8 cellular contexts compared by ENCODE assay signal in the genomic region with DNA sequence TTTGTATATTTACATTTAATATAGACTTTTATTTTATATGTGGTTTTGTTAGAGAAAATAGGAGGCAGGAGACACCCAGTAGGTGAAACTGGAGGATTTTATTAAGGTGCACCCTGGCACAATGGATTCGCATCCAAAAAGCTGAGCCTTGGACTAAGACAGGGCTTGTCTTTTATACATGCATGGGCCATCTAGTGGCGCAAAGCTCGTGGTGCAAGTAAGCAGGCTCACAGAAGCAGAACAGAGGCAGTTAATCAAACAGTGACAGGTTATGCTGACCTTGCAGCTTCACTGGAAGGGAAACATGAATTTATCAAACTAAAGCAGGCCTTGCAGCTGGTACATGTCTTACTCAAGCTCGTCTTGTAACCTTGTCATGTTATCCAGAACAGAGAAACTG. TPM values are rescaled to one million over a fixed set of nuclear protein-coding genes. Genes with fewer than 3 reads are reported as not detected.
DNase-seq lines count a peak whose midpoint lies in the region; ATAC-seq, FAIRE-seq and TF ChIP-seq lines count a peak whose summit lies in the region.

No MANE protein-coding gene starts in this region.

- no peaks in the 10 kb centered on the region for H3K79me2 ChIP-seq in K562 (ENCODE audit: control insufficient read depth, insufficient read depth, low read length)

- 16% methylated on average over 4 of the region's 4 CpGs for WGBS in K562 (ENCODE audit: insufficient coverage, low coverage, missing lambda C conversion rate)

- peak; percentile 49 to 60 (median 52) for TF ChIP-seq CTCF in K562 (IDR thresholded peaks at IDR 0.05 in 2 of 3, conservative IDR thresholded peaks at IDR 0.05 in 1 of 3; ENCODE audit: insufficient read depth in 2 of 3, low read depth in 1 of 3, low read length in 3 of 3)

- H3K4me1 ChIP-seq in K562 (replicated peaks in 1 of 2; ENCODE audit: control insufficient read depth in 2 of 2, insufficient read depth in 2 of 2, low read length in 2 of 2), result no peaks in the 10 kb centered on the region

- no peaks in the 10 kb centered on the region for H3K36me3 ChIP-seq in K562 (ENCODE audit: control insufficient read depth, insufficient read depth, low read length)

- H3K4me3 ChIP-seq in K562, result no peak overlapping the region

- CTCF ChIA-PET in K562 (lab: Yijun Ruan, JAX; ENCODE audit: low intra/inter-chr PET ratio), result no interaction called here

- no peak overlapping the region for H3K4me2 ChIP-seq in K562 (ENCODE audit: insufficient read depth, low read length)

- no peak overlapping the region for H2AFZ ChIP-seq in K562 (ENCODE audit: low read depth, low read length)

- no peaks in the 10 kb centered on the region for H3K9me1 ChIP-seq in K562 (ENCODE audit: control insufficient read depth, insufficient read depth, low read length)

- peak in 1 of 2 experiments; percentile 50; a peak in 2 of 4 replicates for TF ChIP-seq RAD21 in K562 (CRISPR knock-in tag; conservative IDR thresholded peaks at IDR 0.05 in 1 of 2, IDR thresholded peaks at IDR 0.05 in 1 of 2)

- peak; percentile 95 for ATAC-seq in K562
- no peak for ATAC-seq in HG03108 (IDR thresholded peaks at IDR 0.05; ENCODE audit: unreplicated experiment)

- peak; percentile 7 for DNase-seq in SIG-M5 treated with dmso at 0.1 percent for 504 hours (lab: John Stamatoyannopoulos, UW; ENCODE audit: unreplicated experiment)
- no peak for DNase-seq in SIG-M5 (lab: John Stamatoyannopoulos, UW)
- peak; percentile 67 for DNase-seq in OCI-M1 (lab: John Stamatoyannopoulos, UW)
- DNase-seq in K562 (ENCODE audit: extremely low read depth in 1 of 4, low spot score in 3 of 4), result peak; percentile 22 to 73 (median 32)
- DNase-seq in myocyte (ENCODE audit: low read depth), result peak; percentile 6
- DNase-seq in NK-92 treated with Interleukin-12 subunit alpha and Interleukin-12 subunit beta, amount 100 ng/mL, for 24 hours (lab: John Stamatoyannopoulos, UW), result no peak
- DNase-seq in cerebellar nuclear complex (lab: John Stamatoyannopoulos, UW), result no peak

- peak; percentile 88 for FAIRE-seq in K562 (lab: Jason Lieb, UNC)

- H4K20me1 ChIP-seq in K562 (replicated peaks; ENCODE audit: control insufficient read depth, insufficient read depth, low read length), result no peaks in the 10 kb centered on the region

- TF ChIP-seq POLR2A in K562 (conservative IDR thresholded peaks at IDR 0.05), result 0 out of 2 replicates have a peak, but pooled peaks have one; percentile 29

- H3K27me3 ChIP-seq in K562 (ENCODE audit: control insufficient read depth in 2 of 2, insufficient read depth in 2 of 2, low read length in 2 of 2), result no peaks in the 10 kb centered on the region

- in situ Hi-C loops in K562 (cut with MboI), result no loop called here

- peaks cover 4% of the 10 kb centered on the region; the same call in 1 of the 2 replicates for H3K9me3 ChIP-seq in K562 (replicated peaks; ENCODE audit: control insufficient read depth, insufficient read depth, low read depth, low read length)

- intact Hi-C loops in K562 (cut with micrococcal nuclease), result no loop called here

- BruUV-seq in K562 (replicated peaks; lab: Mats Ljungman, UMichigan), result no TSS peak

- POLR2A ChIA-PET in K562 (lab: Yijun Ruan, JAX), result interaction anchor here (0.8 kb wide), 1 partner anchor 8 kb away, joined by 3 read pairs; no protein-coding TSS in a partner anchor

- no peak overlapping the region for H3K27ac ChIP-seq in K562 (ENCODE audit: extremely low read depth, low read depth, low read length)

- H3K9ac ChIP-seq in K562 (ENCODE audit: insufficient read depth in 1 of 2, low read depth in 2 of 2, low read length in 2 of 2), result no peak overlapping the region

- TF ChIP-seq EP300 in K562 (IDR thresholded peaks at IDR 0.05; ENCODE audit: low read length), result no peak

TF ChIP-seq in K562, 482 proteins besides CTCF, POLR2A, EP300 and RAD21 (continues in another document):
- TF ChIP-seq SRF (CRISPR knock-in tag; IDR thresholded peaks at IDR 0.05), result no peak
- no peak for TF ChIP-seq ZNF778 (CRISPR knock-in tag; IDR thresholded peaks at IDR 0.05)
- 0 out of 2 replicates have a peak, but pooled peaks have one; percentile 17 for TF ChIP-seq SMC3 (conservative IDR thresholded peaks at IDR 0.05; ENCODE audit: insufficient read depth, low read depth, low read length)
- TF ChIP-seq, protein P1, sequence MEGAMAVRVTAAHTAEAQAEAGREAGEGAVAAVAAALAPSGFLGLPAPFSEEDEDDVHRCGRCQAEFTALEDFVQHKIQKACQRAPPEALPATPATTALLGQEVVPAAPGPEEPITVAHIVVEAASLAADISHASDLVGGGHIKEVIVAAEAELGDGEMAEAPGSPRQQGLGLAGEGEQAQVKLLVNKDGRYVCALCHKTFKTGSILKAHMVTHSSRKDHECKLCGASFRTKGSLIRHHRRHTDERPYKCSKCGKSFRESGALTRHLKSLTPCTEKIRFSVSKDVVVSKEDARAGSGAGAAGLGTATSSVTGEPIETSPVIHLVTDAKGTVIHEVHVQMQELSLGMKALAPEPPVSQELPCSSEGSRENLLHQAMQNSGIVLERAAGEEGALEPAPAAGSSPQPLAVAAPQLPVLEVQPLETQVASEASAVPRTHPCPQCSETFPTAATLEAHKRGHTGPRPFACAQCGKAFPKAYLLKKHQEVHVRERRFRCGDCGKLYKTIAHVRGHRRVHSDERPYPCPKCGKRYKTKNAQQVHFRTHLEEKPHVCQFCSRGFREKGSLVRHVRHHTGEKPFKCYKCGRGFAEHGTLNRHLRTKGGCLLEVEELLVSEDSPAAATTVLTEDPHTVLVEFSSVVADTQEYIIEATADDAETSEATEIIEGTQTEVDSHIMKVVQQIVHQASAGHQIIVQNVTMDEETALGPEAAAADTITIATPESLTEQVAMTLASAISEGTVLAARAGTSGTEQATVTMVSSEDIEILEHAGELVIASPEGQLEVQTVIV (CRISPR knock-in tag; IDR thresholded peaks at IDR 0.05; ENCODE audit: borderline replicate concordance), result no peak
- no peak for TF ChIP-seq ZEB2 (IDR thresholded peaks at IDR 0.05)
- TF ChIP-seq, protein P2, sequence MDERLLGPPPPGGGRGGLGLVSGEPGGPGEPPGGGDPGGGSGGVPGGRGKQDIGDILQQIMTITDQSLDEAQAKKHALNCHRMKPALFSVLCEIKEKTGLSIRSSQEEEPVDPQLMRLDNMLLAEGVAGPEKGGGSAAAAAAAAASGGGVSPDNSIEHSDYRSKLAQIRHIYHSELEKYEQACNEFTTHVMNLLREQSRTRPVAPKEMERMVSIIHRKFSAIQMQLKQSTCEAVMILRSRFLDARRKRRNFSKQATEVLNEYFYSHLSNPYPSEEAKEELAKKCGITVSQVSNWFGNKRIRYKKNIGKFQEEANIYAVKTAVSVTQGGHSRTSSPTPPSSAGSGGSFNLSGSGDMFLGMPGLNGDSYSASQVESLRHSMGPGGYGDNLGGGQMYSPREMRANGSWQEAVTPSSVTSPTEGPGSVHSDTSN (CRISPR knock-in tag; IDR thresholded peaks at IDR 0.05; ENCODE audit: low read depth), result no peak
- TF ChIP-seq, protein P2 (tag; conservative IDR thresholded peaks at IDR 0.05; ENCODE audit: low read depth), result peak; percentile 81
- no peak for TF ChIP-seq ZNF133 (CRISPR knock-in tag; IDR thresholded peaks at IDR 0.05)
- TF ChIP-seq SIRT6 (IDR thresholded peaks at IDR 0.05; ENCODE audit: low read depth, low read length), result no peak
- TF ChIP-seq, protein P3, sequence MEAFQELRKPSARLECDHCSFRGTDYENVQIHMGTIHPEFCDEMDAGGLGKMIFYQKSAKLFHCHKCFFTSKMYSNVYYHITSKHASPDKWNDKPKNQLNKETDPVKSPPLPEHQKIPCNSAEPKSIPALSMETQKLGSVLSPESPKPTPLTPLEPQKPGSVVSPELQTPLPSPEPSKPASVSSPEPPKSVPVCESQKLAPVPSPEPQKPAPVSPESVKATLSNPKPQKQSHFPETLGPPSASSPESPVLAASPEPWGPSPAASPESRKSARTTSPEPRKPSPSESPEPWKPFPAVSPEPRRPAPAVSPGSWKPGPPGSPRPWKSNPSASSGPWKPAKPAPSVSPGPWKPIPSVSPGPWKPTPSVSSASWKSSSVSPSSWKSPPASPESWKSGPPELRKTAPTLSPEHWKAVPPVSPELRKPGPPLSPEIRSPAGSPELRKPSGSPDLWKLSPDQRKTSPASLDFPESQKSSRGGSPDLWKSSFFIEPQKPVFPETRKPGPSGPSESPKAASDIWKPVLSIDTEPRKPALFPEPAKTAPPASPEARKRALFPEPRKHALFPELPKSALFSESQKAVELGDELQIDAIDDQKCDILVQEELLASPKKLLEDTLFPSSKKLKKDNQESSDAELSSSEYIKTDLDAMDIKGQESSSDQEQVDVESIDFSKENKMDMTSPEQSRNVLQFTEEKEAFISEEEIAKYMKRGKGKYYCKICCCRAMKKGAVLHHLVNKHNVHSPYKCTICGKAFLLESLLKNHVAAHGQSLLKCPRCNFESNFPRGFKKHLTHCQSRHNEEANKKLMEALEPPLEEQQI (IDR thresholded peaks at IDR 0.05), result no peak

RNA-seq across cellular contexts. Expression of a gene that starts 58.8 kb away (rescaled TPM):
- 2.9 and 12.2 TPM in 2 replicates for total RNA-seq in K562 (2011; cell fraction: chromatin; rRNA removed; ENCODE audit: low replicate concordance)
- 2.3 and 3.0 TPM in 2 replicates for total RNA-seq in K562 (2011; cell fraction: nucleolus; rRNA removed)
- 5.2 and 8.5 TPM in 2 replicates for total RNA-seq in K562 (2011; cell fraction: nucleoplasm; rRNA removed)
- 2.8 and 4.1 TPM in 2 replicates for total RNA-seq in K562 (2014; rRNA removed)
- total RNA-seq in K562 (2014; rRNA removed; fragmentation: Illumina TruSeq; extraction: Trizol), result 8.6 and 10.6 TPM in 2 replicates
- total RNA-seq in K562 (2015; rRNA removed; fragmentation: Illumina TruSeq; extraction: Trizol), result 7.4 TPM in 2 replicates
- 4.1 and 5.1 TPM in 2 replicates for total RNA-seq in K562 (2021)
- polyA plus RNA-seq in K562 (2011; rRNA removed), result 4.7 and 5.8 TPM in 2 replicates
- 1.1 and 3.2 TPM in 2 replicates for polyA plus RNA-seq in K562 (2011; cell fraction: cytosol; rRNA removed)
- polyA plus RNA-seq in K562 (2011; cell fraction: nucleus; rRNA removed), result 2.3 and 3.2 TPM in 2 replicates
- 2.5 and 4.4 TPM in 2 replicates for polyA plus RNA-seq in K562 (2012)
- polyA plus RNA-seq in K562 (2014; fragmentation: Illumina TruSeq; extraction: Trizol), result 4.9 and 6.7 TPM in 2 replicates
- 1 to 10 TPM; 3.0 to 3.1 TPM for polyA plus RNA-seq in K562 (2014; fragmentation: Nextera tagmentation; extraction: Ambion mirVana)
- polyA plus RNA-seq in K562 (2014; rRNA removed), result 3.1 and 4.9 TPM in 2 replicates
- 7.3 and 10.7 TPM in 2 replicates for polyA minus RNA-seq in K562 (2011; rRNA and poly(A)+ RNA removed)
- polyA minus RNA-seq in K562 (2011; cell fraction: cytosol; rRNA and poly(A)+ RNA removed), result 2.8 and 4.5 TPM in 2 replicates
- polyA minus RNA-seq in K562 (2011; cell fraction: nucleus; rRNA and poly(A)+ RNA removed), result 2.3 and 4.2 TPM in 2 replicates
- total RNA-seq in myocyte, result 1.1 and 1.2 TPM in 2 replicates
- polyA plus RNA-seq in myocyte (2012), result 0.14 TPM

Comparison
In these comparisons a context has a peak if more than half of its experiments do, and no peak if none do; other contexts are left out.
1. DNase-seq: peak in SIG-M5 treated with dmso at 0.1 percent for 504 hours (single experiment), OCI-M1 (single experiment), K562 (4 of 4) and myocyte (single experiment); none in SIG-M5 (single experiment), NK-92 treated with Interleukin-12 subunit alpha and Interleukin-12 subunit beta, amount 100 ng/mL, for 24 hours (single experiment) and cerebellar nuclear complex (0 of 2).